In the genomic region with DNA sequence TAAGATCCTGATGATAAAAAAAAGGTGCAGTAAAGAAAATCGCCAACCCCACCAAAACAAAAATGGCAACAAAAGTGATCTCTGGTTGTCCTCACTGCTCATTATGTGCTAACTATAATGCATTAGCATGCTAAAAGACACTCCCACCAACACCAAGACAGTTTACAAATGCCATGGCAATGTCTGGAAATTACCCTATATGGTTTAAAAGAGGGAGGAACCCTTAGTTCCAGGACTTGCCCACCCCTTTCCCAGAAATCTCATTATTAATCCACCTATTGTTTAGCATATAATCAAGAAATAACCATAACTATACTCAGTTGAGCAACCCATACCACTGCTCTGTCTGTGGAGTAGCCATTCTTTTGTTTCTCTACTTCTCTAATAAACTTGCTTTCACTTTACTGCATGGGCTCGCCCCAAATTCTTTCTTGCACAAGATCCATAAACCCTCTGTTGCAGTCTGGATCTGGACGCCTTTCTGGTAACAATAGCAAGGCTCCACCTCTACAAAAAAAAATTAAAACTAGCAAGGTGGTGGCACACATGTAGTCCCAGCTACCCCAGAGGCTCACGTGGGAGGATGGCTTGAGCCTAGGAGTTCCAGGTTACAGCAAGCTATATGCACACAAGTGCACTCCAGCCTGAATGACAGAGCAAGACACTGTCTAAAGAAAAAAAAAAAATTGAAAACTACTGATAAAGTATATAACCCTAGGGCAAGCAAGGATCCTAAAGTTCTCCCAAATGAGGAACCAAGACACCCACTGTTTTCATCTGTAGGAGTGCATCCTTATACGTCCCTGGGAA, we compare ENCODE assay signal across 1 cellular context.
TF ChIP-seq lines count a peak whose summit lies in the region.

No MANE protein-coding gene starts in this region.

TF ChIP-seq in K562, 482 proteins besides CTCF, POLR2A, EP300 and RAD21 (continues in another document):
- TF ChIP-seq XRCC3 (IDR thresholded peaks at IDR 0.05) (no peak), ASH1L (IDR thresholded peaks at IDR 0.05; ENCODE audit: borderline replicate concordance, low read depth, partially characterized antibody) (no peak), SNIP1 (IDR thresholded peaks at IDR 0.05; ENCODE audit: low read depth) (no peak), SIRT6 (IDR thresholded peaks at IDR 0.05; ENCODE audit: low read depth, low read length) (no peak), BHLHE40 (IDR thresholded peaks at IDR 0.05; ENCODE audit: low read length) (peak; percentile 28; the same call in 1 of the 2 replicates), ZNF766 (CRISPR knock-in tag; conservative IDR thresholded peaks at IDR 0.05) (0 out of 2 replicates have a peak, but pooled peaks have one; percentile 22), PHF20 (IDR thresholded peaks at IDR 0.05; ENCODE audit: partially characterized antibody) (no peak), ZBTB9 (CRISPR knock-in tag; IDR thresholded peaks at IDR 0.05) (no peak), NBN (IDR thresholded peaks at IDR 0.05; ENCODE audit: low read depth) (no peak), ZNF217 (CRISPR knock-in tag; IDR thresholded peaks at IDR 0.05) (no peak), STAT6 (CRISPR knock-in tag; IDR thresholded peaks at IDR 0.05) (no peak), BDP1 (IDR thresholded peaks at IDR 0.05; ENCODE audit: insufficient read depth, insufficient read length) (no peak), HMG20B (CRISPR knock-in tag; IDR thresholded peaks at IDR 0.05) (no peak), POLR2AphosphoS5 (IDR thresholded peaks at IDR 0.05; ENCODE audit: control insufficient read depth, insufficient read depth, low read depth, low read length) (peak; percentile 92), SMARCA4 (IDR thresholded peaks at IDR 0.05) (0 out of 2 replicates have a peak, but pooled peaks have one; percentile 19), TCF7 (IDR thresholded peaks at IDR 0.05; ENCODE audit: borderline replicate concordance) (no peak), RNF219 (CRISPR knock-in tag; IDR thresholded peaks at IDR 0.05) (no peak), TAF7 (tag; IDR thresholded peaks at IDR 0.05) (0 out of 2 replicates have a peak, but pooled peaks have one; percentile 24), SUPT5H (IDR thresholded peaks at IDR 0.05) (peak; percentile 62), PTRF (tag; IDR thresholded peaks at IDR 0.05) (no peak), PCBP1 (IDR thresholded peaks at IDR 0.05; ENCODE audit: low read depth, low read length, poor library complexity, severe bottlenecking) (no peak), MAFF (IDR thresholded peaks at IDR 0.05; ENCODE audit: low read length) (0 out of 2 replicates have a peak, but pooled peaks have one; percentile 1), GTF2A2 (tag; IDR thresholded peaks at IDR 0.05) (0 out of 2 replicates have a peak, but pooled peaks have one; percentile 16), PKNOX1 (IDR thresholded peaks at IDR 0.05) (0 out of 2 replicates have a peak, but pooled peaks have one; percentile 41), ZC3H8 (IDR thresholded peaks at IDR 0.05) (peak; percentile 92; the same call in 1 of the 2 replicates), ETS2 (tag; IDR thresholded peaks at IDR 0.05; ENCODE audit: borderline replicate concordance, poor library complexity, severe bottlenecking) (no peak), CHD1 (IDR thresholded peaks at IDR 0.05; ENCODE audit: low read length) (no peak), SRF (CRISPR knock-in tag; IDR thresholded peaks at IDR 0.05) (peak in 1 of 2 experiments; percentile 69; a peak in 1 of 4 replicates), RFX1 (IDR thresholded peaks at IDR 0.05) (peak; percentile 56), ZSCAN32 (CRISPR knock-in tag; IDR thresholded peaks at IDR 0.05) (no peak)
- TF ChIP-seq, protein P1, sequence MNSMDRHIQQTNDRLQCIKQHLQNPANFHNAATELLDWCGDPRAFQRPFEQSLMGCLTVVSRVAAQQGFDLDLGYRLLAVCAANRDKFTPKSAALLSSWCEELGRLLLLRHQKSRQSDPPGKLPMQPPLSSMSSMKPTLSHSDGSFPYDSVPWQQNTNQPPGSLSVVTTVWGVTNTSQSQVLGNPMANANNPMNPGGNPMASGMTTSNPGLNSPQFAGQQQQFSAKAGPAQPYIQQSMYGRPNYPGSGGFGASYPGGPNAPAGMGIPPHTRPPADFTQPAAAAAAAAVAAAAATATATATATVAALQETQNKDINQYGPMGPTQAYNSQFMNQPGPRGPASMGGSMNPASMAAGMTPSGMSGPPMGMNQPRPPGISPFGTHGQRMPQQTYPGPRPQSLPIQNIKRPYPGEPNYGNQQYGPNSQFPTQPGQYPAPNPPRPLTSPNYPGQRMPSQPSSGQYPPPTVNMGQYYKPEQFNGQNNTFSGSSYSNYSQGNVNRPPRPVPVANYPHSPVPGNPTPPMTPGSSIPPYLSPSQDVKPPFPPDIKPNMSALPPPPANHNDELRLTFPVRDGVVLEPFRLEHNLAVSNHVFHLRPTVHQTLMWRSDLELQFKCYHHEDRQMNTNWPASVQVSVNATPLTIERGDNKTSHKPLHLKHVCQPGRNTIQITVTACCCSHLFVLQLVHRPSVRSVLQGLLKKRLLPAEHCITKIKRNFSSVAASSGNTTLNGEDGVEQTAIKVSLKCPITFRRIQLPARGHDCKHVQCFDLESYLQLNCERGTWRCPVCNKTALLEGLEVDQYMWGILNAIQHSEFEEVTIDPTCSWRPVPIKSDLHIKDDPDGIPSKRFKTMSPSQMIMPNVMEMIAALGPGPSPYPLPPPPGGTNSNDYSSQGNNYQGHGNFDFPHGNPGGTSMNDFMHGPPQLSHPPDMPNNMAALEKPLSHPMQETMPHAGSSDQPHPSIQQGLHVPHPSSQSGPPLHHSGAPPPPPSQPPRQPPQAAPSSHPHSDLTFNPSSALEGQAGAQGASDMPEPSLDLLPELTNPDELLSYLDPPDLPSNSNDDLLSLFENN (IDR thresholded peaks at IDR 0.05; ENCODE audit: low read depth in 2 of 2, low read length in 2 of 2): peak in 1 of 2 experiments; percentile 80; a peak in 2 of 4 replicates
- TF ChIP-seq, protein P2, sequence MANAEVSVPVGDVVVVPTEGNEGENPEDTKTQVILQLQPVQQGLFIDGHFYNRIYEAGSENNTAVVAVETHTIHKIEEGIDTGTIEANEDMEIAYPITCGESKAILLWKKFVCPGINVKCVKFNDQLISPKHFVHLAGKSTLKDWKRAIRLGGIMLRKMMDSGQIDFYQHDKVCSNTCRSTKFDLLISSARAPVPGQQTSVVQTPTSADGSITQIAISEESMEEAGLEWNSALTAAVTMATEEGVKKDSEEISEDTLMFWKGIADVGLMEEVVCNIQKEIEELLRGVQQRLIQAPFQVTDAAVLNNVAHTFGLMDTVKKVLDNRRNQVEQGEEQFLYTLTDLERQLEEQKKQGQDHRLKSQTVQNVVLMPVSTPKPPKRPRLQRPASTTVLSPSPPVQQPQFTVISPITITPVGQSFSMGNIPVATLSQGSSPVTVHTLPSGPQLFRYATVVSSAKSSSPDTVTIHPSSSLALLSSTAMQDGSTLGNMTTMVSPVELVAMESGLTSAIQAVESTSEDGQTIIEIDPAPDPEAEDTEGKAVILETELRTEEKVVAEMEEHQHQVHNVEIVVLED (CRISPR knock-in tag; IDR thresholded peaks at IDR 0.05): no peak
- TF ChIP-seq, protein P3, sequence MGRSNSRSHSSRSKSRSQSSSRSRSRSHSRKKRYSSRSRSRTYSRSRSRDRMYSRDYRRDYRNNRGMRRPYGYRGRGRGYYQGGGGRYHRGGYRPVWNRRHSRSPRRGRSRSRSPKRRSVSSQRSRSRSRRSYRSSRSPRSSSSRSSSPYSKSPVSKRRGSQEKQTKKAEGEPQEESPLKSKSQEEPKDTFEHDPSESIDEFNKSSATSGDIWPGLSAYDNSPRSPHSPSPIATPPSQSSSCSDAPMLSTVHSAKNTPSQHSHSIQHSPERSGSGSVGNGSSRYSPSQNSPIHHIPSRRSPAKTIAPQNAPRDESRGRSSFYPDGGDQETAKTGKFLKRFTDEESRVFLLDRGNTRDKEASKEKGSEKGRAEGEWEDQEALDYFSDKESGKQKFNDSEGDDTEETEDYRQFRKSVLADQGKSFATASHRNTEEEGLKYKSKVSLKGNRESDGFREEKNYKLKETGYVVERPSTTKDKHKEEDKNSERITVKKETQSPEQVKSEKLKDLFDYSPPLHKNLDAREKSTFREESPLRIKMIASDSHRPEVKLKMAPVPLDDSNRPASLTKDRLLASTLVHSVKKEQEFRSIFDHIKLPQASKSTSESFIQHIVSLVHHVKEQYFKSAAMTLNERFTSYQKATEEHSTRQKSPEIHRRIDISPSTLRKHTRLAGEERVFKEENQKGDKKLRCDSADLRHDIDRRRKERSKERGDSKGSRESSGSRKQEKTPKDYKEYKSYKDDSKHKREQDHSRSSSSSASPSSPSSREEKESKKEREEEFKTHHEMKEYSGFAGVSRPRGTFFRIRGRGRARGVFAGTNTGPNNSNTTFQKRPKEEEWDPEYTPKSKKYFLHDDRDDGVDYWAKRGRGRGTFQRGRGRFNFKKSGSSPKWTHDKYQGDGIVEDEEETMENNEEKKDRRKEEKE (IDR thresholded peaks at IDR 0.05; ENCODE audit: borderline replicate concordance in 1 of 2, control insufficient read depth in 1 of 2, low read depth in 2 of 2, low read length in 1 of 2): 0 out of 4 replicates have a peak, but pooled peaks of 1 of the 2 experiments have one; percentile 48
- TF ChIP-seq, protein P4, sequence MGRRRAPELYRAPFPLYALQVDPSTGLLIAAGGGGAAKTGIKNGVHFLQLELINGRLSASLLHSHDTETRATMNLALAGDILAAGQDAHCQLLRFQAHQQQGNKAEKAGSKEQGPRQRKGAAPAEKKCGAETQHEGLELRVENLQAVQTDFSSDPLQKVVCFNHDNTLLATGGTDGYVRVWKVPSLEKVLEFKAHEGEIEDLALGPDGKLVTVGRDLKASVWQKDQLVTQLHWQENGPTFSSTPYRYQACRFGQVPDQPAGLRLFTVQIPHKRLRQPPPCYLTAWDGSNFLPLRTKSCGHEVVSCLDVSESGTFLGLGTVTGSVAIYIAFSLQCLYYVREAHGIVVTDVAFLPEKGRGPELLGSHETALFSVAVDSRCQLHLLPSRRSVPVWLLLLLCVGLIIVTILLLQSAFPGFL (CRISPR knock-in tag; IDR thresholded peaks at IDR 0.05): 0 out of 2 replicates have a peak, but pooled peaks have one; percentile 7
